ENCODE assay signal across 19 cellular contexts in genomic region chr3:35043040-35043439, GRCh38.
"Had no signal": no experiment of that assay in that cellular context is flagged by ENCODE, and none has a peak within 500 bp of the region (broad histone marks: within the 10 kb centered on the region; RNA-seq: fewer than 3 reads in every experiment).

No MANE protein-coding gene starts in this region.

- H3K27me3 ChIP-seq: SJCRH30 had no signal

- H3K4me3 ChIP-seq: PC-9, SJCRH30, SK-N-MC had no signal

- H3K4me1 ChIP-seq: SJCRH30 had no signal

- H3K36me3 Mint-ChIP-seq: T-cell had no signal

- H3K27me3 Mint-ChIP-seq: T-cell had no signal

- H3K27ac Mint-ChIP-seq: T-cell had no signal

- H3K4me3 Mint-ChIP-seq: T-cell had no signal

- H3K4me2 ChIP-seq: KMS-11, PC-9 had no signal

- H3K36me3 ChIP-seq: SJCRH30 had no signal

- H3K4me1 Mint-ChIP-seq: T-cell had no signal

- H3K9me3 ChIP-seq: SJCRH30 had no signal

- H3K27ac ChIP-seq: KMS-11, PC-9, RWPE1, SJCRH30, SK-N-MC had no signal

- DNase-seq: Karpas-422, MM.1S, MV-4-11, NCI-H1417 treated with DMSO at 0.1 percent for 48 hours, NCI-H1436 treated with DMSO at 0.1 percent for 48 hours, NCI-H1694 treated with DMSO at 0.1 percent for 48 hours, NCI-H187 treated with DMSO at 0.1 percent for 48 hours, NCI-H2171 treated with DMSO at 0.1 percent for 48 hours, NCI-H2227 treated with DMSO at 0.1 percent for 48 hours, NCI-H510A treated with DMSO at 0.1 percent for 48 hours, NCI-H524 treated with DMSO at 0.1 percent for 48 hours, NCI-H526 treated with DMSO at 0.1 percent for 48 hours, PC-9, SIG-M5, SJCRH30, T-cell had no signal

- H2AFZ ChIP-seq: PC-9 had no signal
